9 cellular contexts compared by ENCODE assay signal in genomic region chr15:70318996-70319465, GRCh38.
A peak's percentile ranks its signal among the peaks of the same experiment; 100 is the strongest.
DNase-seq lines count a peak whose midpoint lies in the region; ATAC-seq and TF ChIP-seq lines count a peak whose summit lies in the region.
"Had no signal": no experiment of that assay in that cellular context is flagged by ENCODE, and none has a peak within 500 bp of the region (broad histone marks: within the 10 kb centered on the region; RNA-seq: fewer than 3 reads in every experiment).

No MANE protein-coding gene starts in this region.

- H3K27me3 ChIP-seq in fibroblast of lung (ENCODE audit: control insufficient read depth, insufficient read depth, low read length): no peaks in the 10 kb centered on the region

- no peak overlapping the region for H3K27ac Mint-ChIP-seq in activated CD8-positive, alpha-beta memory T cell treated with anti-CD3 and anti-CD28 coated beads, Interleukin-2, amount 10 ng/mL, durations not matched to agents 7 days and 5 days
- H3K27ac Mint-ChIP-seq in activated CD8-positive, alpha-beta T cell treated with anti-CD3 and anti-CD28 coated beads, Interleukin-2, amount 10 ng/mL, durations not matched to agents 7 days and 5 days: no peak overlapping the region

- peaks cover 50% of the 10 kb centered on the region for H3K27me3 Mint-ChIP-seq in activated CD8-positive, alpha-beta memory T cell treated with anti-CD3 and anti-CD28 coated beads, Interleukin-2, amount 10 ng/mL, durations not matched to agents 7 days and 5 days
- peaks cover 16% of the 10 kb centered on the region for H3K27me3 Mint-ChIP-seq in activated CD8-positive, alpha-beta T cell treated with anti-CD3 and anti-CD28 coated beads, Interleukin-2, amount 10 ng/mL, durations not matched to agents 7 days and 5 days (ENCODE audit: low read depth)

- no peak overlapping the region for H2AFZ ChIP-seq in fibroblast of lung (ENCODE audit: low read length)

- POLR2A ChIA-PET in AG04449 (lab: Yijun Ruan, JAX): interaction anchor here (0.6 to 1.0 kb wide), 3 partner anchors 176 to 431 kb away, joined by 4 to 7 read pairs (median 6); partner anchors contain the start of gene TLE3
- POLR2A ChIA-PET in activated CD8-positive, alpha-beta T cell treated with anti-CD3 and anti-CD28 coated beads, Interleukin-2, amount 10 ng/mL, durations not matched to agents 7 days and 5 days (lab: Charles Lee): no interaction called here

- H3K9ac ChIP-seq in fibroblast of lung (ENCODE audit: insufficient read depth, low read length): no peak overlapping the region

- H3K4me3 ChIP-seq in AG04449 (ENCODE audit: low read depth, low read length) (no peak overlapping the region), fibroblast of lung (replicated peaks in 1 of 4; ENCODE audit: control extremely low read depth in 1 of 4, insufficient read depth in 1 of 4, low read depth in 3 of 4, low read length in 4 of 4) (no peak overlapping the region)
- H3K4me3 ChIP-seq: A549 had no signal

- CTCF ChIA-PET in AG04449 (lab: Yijun Ruan, JAX): no interaction called here
- CTCF ChIA-PET in activated CD8-positive, alpha-beta memory T cell treated with anti-CD3 and anti-CD28 coated beads, Interleukin-2, amount 10 ng/mL, durations not matched to agents 7 days and 5 days (lab: Charles Lee): no interaction called here
- CTCF ChIA-PET in activated CD8-positive, alpha-beta T cell treated with anti-CD3 and anti-CD28 coated beads, Interleukin-2, amount 10 ng/mL, durations not matched to agents 7 days and 5 days (lab: Charles Lee): interaction anchor here (0.7 kb wide), 1 partner anchor 10 kb away, joined by 3 read pairs; no protein-coding TSS in a partner anchor

- no peaks in the 10 kb centered on the region for H3K79me2 ChIP-seq in fibroblast of lung (ENCODE audit: control insufficient read depth, insufficient read depth, low read length)

- no peaks in the 10 kb centered on the region for H3K9me3 ChIP-seq in fibroblast of lung (ENCODE audit: control insufficient read depth, insufficient read depth, low read depth, low read length)
- H3K9me3 ChIP-seq: A549 had no signal

- H3K9me3 Mint-ChIP-seq in activated CD8-positive, alpha-beta memory T cell treated with anti-CD3 and anti-CD28 coated beads, Interleukin-2, amount 10 ng/mL, durations not matched to agents 7 days and 5 days (ENCODE audit: low read depth): no peaks in the 10 kb centered on the region
- no peaks in the 10 kb centered on the region for H3K9me3 Mint-ChIP-seq in activated CD8-positive, alpha-beta T cell treated with anti-CD3 and anti-CD28 coated beads, Interleukin-2, amount 10 ng/mL, durations not matched to agents 7 days and 5 days (ENCODE audit: insufficient read depth)

- peak overlapping the region; percentile 11 for H3K4me2 ChIP-seq in fibroblast of lung (ENCODE audit: extremely low read depth, insufficient read depth, low read length)
- H3K4me2 ChIP-seq: A549 had no signal

- no peaks in the 10 kb centered on the region for H3K36me3 ChIP-seq in fibroblast of lung (ENCODE audit: control insufficient read depth, insufficient read depth, low read length)

- H3K4me3 Mint-ChIP-seq in activated CD8-positive, alpha-beta memory T cell treated with anti-CD3 and anti-CD28 coated beads, Interleukin-2, amount 10 ng/mL, durations not matched to agents 7 days and 5 days: no peak overlapping the region
- H3K4me3 Mint-ChIP-seq in activated CD8-positive, alpha-beta T cell treated with anti-CD3 and anti-CD28 coated beads, Interleukin-2, amount 10 ng/mL, durations not matched to agents 7 days and 5 days: no peak overlapping the region

- ATAC-seq in GM21447 (IDR thresholded peaks at IDR 0.05; ENCODE audit: unreplicated experiment) (peak; percentile 33), HG03565 (IDR thresholded peaks at IDR 0.05; ENCODE audit: unreplicated experiment) (peak; percentile 19)
- no peak for ATAC-seq in activated CD8-positive, alpha-beta memory T cell treated with anti-CD3 and anti-CD28 coated beads, Interleukin-2, amount 10 ng/mL, durations not matched to agents 7 days and 5 days
- no peak for ATAC-seq in activated CD8-positive, alpha-beta T cell treated with anti-CD3 and anti-CD28 coated beads, Interleukin-2, amount 10 ng/mL, durations not matched to agents 7 days and 5 days
- ATAC-seq: A549 had no signal

- no peaks in the 10 kb centered on the region for H3K36me3 Mint-ChIP-seq in activated CD8-positive, alpha-beta memory T cell treated with anti-CD3 and anti-CD28 coated beads, Interleukin-2, amount 10 ng/mL, durations not matched to agents 7 days and 5 days
- H3K36me3 Mint-ChIP-seq in activated CD8-positive, alpha-beta T cell treated with anti-CD3 and anti-CD28 coated beads, Interleukin-2, amount 10 ng/mL, durations not matched to agents 7 days and 5 days (ENCODE audit: low read depth): no peaks in the 10 kb centered on the region

- TF ChIP-seq CTCF in AG04449 (IDR thresholded peaks at IDR 0.05; ENCODE audit: insufficient read depth, low read length, missing control alignments) (no peak), fibroblast of lung (conservative IDR thresholded peaks at IDR 0.05 in 1 of 2, IDR thresholded peaks at IDR 0.05 in 1 of 2; ENCODE audit: low read depth in 1 of 2, low read length in 2 of 2) (no peak)

- H3K4me1 Mint-ChIP-seq in activated CD8-positive, alpha-beta memory T cell treated with anti-CD3 and anti-CD28 coated beads, Interleukin-2, amount 10 ng/mL, durations not matched to agents 7 days and 5 days: peaks cover 6% of the 10 kb centered on the region
- H3K4me1 Mint-ChIP-seq in activated CD8-positive, alpha-beta T cell treated with anti-CD3 and anti-CD28 coated beads, Interleukin-2, amount 10 ng/mL, durations not matched to agents 7 days and 5 days (ENCODE audit: low read depth): peaks cover 11% of the 10 kb centered on the region

- peak overlapping the region; percentile 46 for H3K27ac ChIP-seq in fibroblast of lung (ENCODE audit: insufficient read depth, low read length)
- H3K27ac ChIP-seq: A549 had no signal

- no peaks in the 10 kb centered on the region for H4K20me1 ChIP-seq in fibroblast of lung (ENCODE audit: control insufficient read depth, extremely low read depth, insufficient read depth, low read length)

- peaks cover 40% of the 10 kb centered on the region for H3K4me1 ChIP-seq in fibroblast of lung (ENCODE audit: control insufficient read depth, extremely low read depth, insufficient read depth, low read length)

- DNase-seq in AG04449 (ENCODE audit: low read depth, low spot score) (peak; percentile 60), fibroblast of lung (ENCODE audit: low read depth in 2 of 2) (peak; percentile 80 to 84), NCI-H524 treated with DMSO at 0.1 percent for 48 hours (lab: John Stamatoyannopoulos, UW) (no peak), NCI-H128 (lab: John Stamatoyannopoulos, UW; ENCODE audit: unreplicated experiment) (no peak)
- no peak for DNase-seq in activated CD8-positive, alpha-beta memory T cell treated with anti-CD3 and anti-CD28 coated beads, Interleukin-2, amount 10 ng/mL, durations not matched to agents 7 days and 5 days
- no peak for DNase-seq in activated CD8-positive, alpha-beta T cell treated with anti-CD3 and anti-CD28 coated beads, Interleukin-2, amount 10 ng/mL, durations not matched to agents 7 days and 5 days

Comparison
In these comparisons a context has a peak if more than half of its experiments do, and no peak if none do; other contexts are left out.
1. DNase-seq: peak in AG04449 (single experiment) and fibroblast of lung (2 of 2); none in activated CD8-positive, alpha-beta memory T cell treated with anti-CD3 and anti-CD28 coated beads, Interleukin-2, amount 10 ng/mL, durations not matched to agents 7 days and 5 days (single experiment), NCI-H524 treated with DMSO at 0.1 percent for 48 hours (single experiment), NCI-H128 (single experiment) and activated CD8-positive, alpha-beta T cell treated with anti-CD3 and anti-CD28 coated beads, Interleukin-2, amount 10 ng/mL, durations not matched to agents 7 days and 5 days (single experiment).
2. ATAC-seq: peak in GM21447 (single experiment) and HG03565 (single experiment); none in activated CD8-positive, alpha-beta memory T cell treated with anti-CD3 and anti-CD28 coated beads, Interleukin-2, amount 10 ng/mL, durations not matched to agents 7 days and 5 days (single experiment) and activated CD8-positive, alpha-beta T cell treated with anti-CD3 and anti-CD28 coated beads, Interleukin-2, amount 10 ng/mL, durations not matched to agents 7 days and 5 days (single experiment).